Comparison of ENCODE assay signal across 23 cellular contexts in the genomic region with DNA sequence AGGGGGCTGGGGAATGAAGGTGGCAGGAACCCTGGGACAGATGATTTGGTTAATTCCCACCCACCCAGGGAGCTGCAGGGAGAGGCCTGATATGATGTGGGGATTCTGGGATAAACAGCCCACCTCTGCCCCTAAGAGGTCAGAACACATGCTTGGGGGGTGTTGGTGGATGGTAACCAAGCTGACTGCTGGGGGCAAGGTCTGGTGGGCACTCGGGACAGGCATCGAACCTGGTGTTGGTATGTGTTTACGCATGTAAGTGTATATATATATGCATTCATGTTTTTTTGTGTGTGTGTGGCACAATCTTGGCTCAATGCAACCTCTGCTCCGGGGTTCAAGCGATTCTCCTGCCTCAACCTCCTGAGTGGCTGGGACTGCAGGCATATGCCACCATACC.
"Had no signal": no experiment of that assay in that cellular context is flagged by ENCODE, and none has a peak within 500 bp of the region (broad histone marks: within the 10 kb centered on the region; RNA-seq: fewer than 3 reads in every experiment).

No MANE protein-coding gene starts in this region.

- ATAC-seq: foreskin keratinocyte, gastroesophageal sphincter, heart left ventricle, left cardiac atrium, left lung, left ventricle myocardium superior, lower lobe of right lung, mucosa of descending colon had no signal

- FAIRE-seq: endothelial cell of umbilical vein, frontal cortex, islet of Langerhans, keratinocyte had no signal

- H3K36me3 Mint-ChIP-seq: mesothelial cell of epicardium had no signal

- H3K27me3 ChIP-seq: colonic mucosa, dorsolateral prefrontal cortex, esophagus muscularis mucosa, foreskin keratinocyte, gastroesophageal sphincter, heart left ventricle, hepatocyte, left lung had no signal

- H2AFZ ChIP-seq: hepatocyte had no signal

- H3K27ac ChIP-seq: colonic mucosa, dorsolateral prefrontal cortex, esophagus muscularis mucosa, foreskin keratinocyte, gastroesophageal sphincter, heart left ventricle, hepatocyte, left lung, lower lobe of right lung had no signal

- H3K27ac Mint-ChIP-seq: mesothelial cell of epicardium had no signal

- H3K4me1 ChIP-seq: foreskin keratinocyte had no signal

- H3K4me3 ChIP-seq: colonic mucosa, dorsolateral prefrontal cortex, esophagus muscularis mucosa, gastroesophageal sphincter, heart left ventricle, hepatocyte, left lung, lower lobe of right lung, mucosa of descending colon had no signal

- DNase-seq: cerebellar nuclear complex; colonic mucosa; cortex of kidney; dermis blood vessel endothelial cell; dorsolateral prefrontal cortex; effector CD4-positive, alpha-beta T cell; effector memory CD4-positive, alpha-beta T cell; foreskin keratinocyte; heart left ventricle; left cardiac atrium; left lung; left ventricle myocardium superior; lower lobe of right lung; mesenchymal stem cell; mucosa of descending colon had no signal

- H3K36me3 ChIP-seq: colonic mucosa, esophagus muscularis mucosa, gastroesophageal sphincter, heart left ventricle, left lung, lower lobe of right lung had no signal

- H3K4me3 Mint-ChIP-seq: mesothelial cell of epicardium had no signal

- H3K4me2 ChIP-seq: hepatocyte had no signal

- H3K9me3 ChIP-seq: colonic mucosa, gastroesophageal sphincter, lower lobe of right lung, mucosa of descending colon had no signal
